Comparison of ENCODE assay signal across 8 cellular contexts in genomic region chr3:30751610-30752299, GRCh38.
DNase-seq lines count a peak whose midpoint lies in the region; ATAC-seq, FAIRE-seq and TF ChIP-seq lines count a peak whose summit lies in the region.

No MANE protein-coding gene starts in this region.

- H3K9me3 ChIP-seq in OCI-LY3 (ENCODE audit: insufficient read depth, low read length): no peaks in the 10 kb centered on the region
- H3K9me3 ChIP-seq in right cardiac atrium (ENCODE audit: control insufficient read depth, low read length): no peaks in the 10 kb centered on the region
- H3K9me3 ChIP-seq in small intestine (ENCODE audit: control insufficient read depth, low read depth): no peaks in the 10 kb centered on the region

- H3K4me2 ChIP-seq in OCI-LY3 (ENCODE audit: low read length): peak overlapping the region; percentile 75

- ATAC-seq in GM21737 (IDR thresholded peaks at IDR 0.05; ENCODE audit: unreplicated experiment) (peak; percentile 50), right cardiac atrium (peak in 1 of 2 donors; percentile 60), GM19328 (IDR thresholded peaks at IDR 0.05; ENCODE audit: unreplicated experiment) (no peak)

- peaks cover 21% of the 10 kb centered on the region for H3K4me1 ChIP-seq in OCI-LY3 (ENCODE audit: low read length)
- no peaks in the 10 kb centered on the region for H3K4me1 ChIP-seq in right cardiac atrium (ENCODE audit: control insufficient read depth, insufficient read depth, low read length)
- no peaks in the 10 kb centered on the region for H3K4me1 ChIP-seq in small intestine (ENCODE audit: control insufficient read depth in 2 of 2, insufficient read depth in 1 of 2, low read depth in 1 of 2, low read length in 1 of 2)

- peak overlapping the region; percentile 51 for H3K27ac ChIP-seq in OCI-LY3 (ENCODE audit: low read length)
- no peak overlapping the region for H3K27ac ChIP-seq in right cardiac atrium (ENCODE audit: low read length)
- H3K27ac ChIP-seq in small intestine (ENCODE audit: low read depth in 1 of 2, low read length in 1 of 2): no peak overlapping the region

- no peaks in the 10 kb centered on the region for H4K20me1 ChIP-seq in OCI-LY3 (ENCODE audit: insufficient read depth, low read length)

- FAIRE-seq in small intestine (lab: Jason Lieb, UNC): no peak

- H2AFZ ChIP-seq in OCI-LY3 (ENCODE audit: low read depth, low read length): peak overlapping the region; percentile 73

- H3K36me3 ChIP-seq in OCI-LY3 (replicated peaks; ENCODE audit: low read depth, low read length) (no peaks in the 10 kb centered on the region), small intestine (ENCODE audit: control insufficient read depth in 2 of 2, insufficient read depth in 2 of 2, low read length in 2 of 2) (no peaks in the 10 kb centered on the region)

- peak; percentile 58 for DNase-seq in DMS 273 (lab: John Stamatoyannopoulos, UW; ENCODE audit: unreplicated experiment)
- peak; percentile 24 for DNase-seq in activated T-helper 2 cell treated with anti-CD3 and anti-CD28 coated beads, Interferon-gamma antibody, Interleukin-2, Interleukin-4, amounts not matched to agents 10 μg/mL and 5 μg/mL and 100 μg/mL, durations not matched to agents 14 hours and 24 hours and 36 hours (ENCODE audit: low spot score)
- peak; percentile 27 to 69 (median 68) for DNase-seq in right cardiac atrium
- peak; percentile 32 to 36 for DNase-seq in stimulated activated CD4-positive, alpha-beta T cell treated with anti-CD3 and anti-CD28 coated beads, Interleukin-4, amount 100 ng/mL, for 48 hours (ENCODE audit: low read depth in 2 of 2)
- DNase-seq in small intestine: no peak

- 57% methylated on average over 11 of the region's 11 CpGs for WGBS in right cardiac atrium
- WGBS in small intestine, 3 donors: 70 to 89% (median 78%) methylated on average over 11 of the region's 11 CpGs

- H3K4me3 ChIP-seq in OCI-LY3 (ENCODE audit: low read length) (peak overlapping the region; percentile 61), right cardiac atrium (ENCODE audit: low read length) (no peak overlapping the region), small intestine (ENCODE audit: low read depth in 1 of 2, low read length in 2 of 2) (no peak overlapping the region)

- H3K27me3 ChIP-seq in OCI-LY3 (ENCODE audit: low read depth, low read length) (no peaks in the 10 kb centered on the region), right cardiac atrium (ENCODE audit: control insufficient read depth, insufficient read depth) (no peaks in the 10 kb centered on the region), small intestine (ENCODE audit: control insufficient read depth in 2 of 2, insufficient read depth in 2 of 2, low read length in 2 of 2) (no peaks in the 10 kb centered on the region)

- peaks cover 3% of the 10 kb centered on the region for H3K27me3 Mint-ChIP-seq in activated T-helper 2 cell treated with anti-CD3 and anti-CD28 coated beads, Interferon-gamma antibody, Interleukin-2, Interleukin-4, amounts not matched to agents 10 μg/mL and 5 μg/mL and 100 μg/mL, durations not matched to agents 14 hours and 24 hours and 36 hours (ENCODE audit: low read depth)

- intact Hi-C loops in activated T-helper 2 cell treated with anti-CD3 and anti-CD28 coated beads, Interferon-gamma antibody, Interleukin-2, Interleukin-4, amounts not matched to agents 10 μg/mL and 5 μg/mL and 100 μg/mL, durations not matched to agents 14 hours and 24 hours and 36 hours (cut with micrococcal nuclease): loop anchor here (2.0 to 10.0 kb wide), 4 partner anchors 639 to 1909 kb away; no protein-coding TSS in a partner anchor
- intact Hi-C loops in right cardiac atrium (cut with DNase I): loop anchor here in 3 of 4 donors (5.0 to 10.0 kb wide), 3 partner anchors 637 to 709 kb away; no protein-coding TSS in a partner anchor

- H3K27ac Mint-ChIP-seq in activated T-helper 2 cell treated with anti-CD3 and anti-CD28 coated beads, Interferon-gamma antibody, Interleukin-2, Interleukin-4, amounts not matched to agents 10 μg/mL and 5 μg/mL and 100 μg/mL, durations not matched to agents 14 hours and 24 hours and 36 hours: no peak overlapping the region

- no peaks in the 10 kb centered on the region for H3K79me2 ChIP-seq in OCI-LY3 (ENCODE audit: low read length)

- H3K9ac ChIP-seq in OCI-LY3 (ENCODE audit: low read length): peak overlapping the region; percentile 32; the same call in 1 of the 2 replicates

- H3K9me3 Mint-ChIP-seq in activated T-helper 2 cell treated with anti-CD3 and anti-CD28 coated beads, Interferon-gamma antibody, Interleukin-2, Interleukin-4, amounts not matched to agents 10 μg/mL and 5 μg/mL and 100 μg/mL, durations not matched to agents 14 hours and 24 hours and 36 hours: no peaks in the 10 kb centered on the region

- peak; percentile 89 for TF ChIP-seq CTCF in OCI-LY3 (IDR thresholded peaks at IDR 0.05; ENCODE audit: low read depth, low read length)

- no peaks in the 10 kb centered on the region for H3K36me3 Mint-ChIP-seq in activated T-helper 2 cell treated with anti-CD3 and anti-CD28 coated beads, Interferon-gamma antibody, Interleukin-2, Interleukin-4, amounts not matched to agents 10 μg/mL and 5 μg/mL and 100 μg/mL, durations not matched to agents 14 hours and 24 hours and 36 hours (ENCODE audit: low read depth)

- no peak overlapping the region for H3K4me3 Mint-ChIP-seq in activated T-helper 2 cell treated with anti-CD3 and anti-CD28 coated beads, Interferon-gamma antibody, Interleukin-2, Interleukin-4, amounts not matched to agents 10 μg/mL and 5 μg/mL and 100 μg/mL, durations not matched to agents 14 hours and 24 hours and 36 hours (ENCODE audit: low read depth)

- H3K4me1 Mint-ChIP-seq in activated T-helper 2 cell treated with anti-CD3 and anti-CD28 coated beads, Interferon-gamma antibody, Interleukin-2, Interleukin-4, amounts not matched to agents 10 μg/mL and 5 μg/mL and 100 μg/mL, durations not matched to agents 14 hours and 24 hours and 36 hours (ENCODE audit: low read depth): peaks cover 38% of the 10 kb centered on the region
